ENCODE assay signal across 24 cellular contexts in the genomic region with DNA sequence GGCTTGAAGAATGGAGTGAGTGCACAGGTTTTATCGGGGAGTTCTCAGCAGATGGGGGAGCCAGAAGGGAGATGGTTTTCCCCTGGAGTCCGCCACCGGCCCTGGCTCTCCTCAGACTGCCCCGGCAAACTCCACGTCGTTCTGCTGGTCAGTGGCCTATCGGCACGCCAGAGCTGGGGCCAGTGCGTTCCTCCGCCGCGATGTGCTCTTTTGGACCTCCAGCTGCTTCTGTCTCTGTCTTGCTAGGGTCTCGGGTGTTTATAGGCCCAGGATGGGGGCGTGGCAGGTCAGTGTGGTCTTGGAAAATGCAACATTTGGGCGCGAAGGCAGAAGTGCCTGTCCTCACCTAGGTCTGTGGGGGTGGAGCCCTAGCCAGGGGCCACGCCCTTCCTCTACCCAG. TPM values are rescaled to one million over a fixed set of nuclear protein-coding genes. Genes with fewer than 3 reads are reported as not detected.
"Had no signal": no experiment of that assay in that cellular context is flagged by ENCODE, and none has a peak within 500 bp of the region (broad histone marks: within the 10 kb centered on the region; RNA-seq: fewer than 3 reads in every experiment).

No MANE protein-coding gene starts in this region.

- FAIRE-seq: kidney had no signal

- H3K27me3 ChIP-seq: gastrocnemius medialis, right atrium auricular region, spleen, suprapubic skin, transverse colon, upper lobe of right lung, uterus had no signal

- H3K4me1 ChIP-seq: prostate gland, upper lobe of right lung, uterus had no signal

- H3K36me3 ChIP-seq: gastrocnemius medialis, prostate gland, right atrium auricular region, spleen, suprapubic skin, transverse colon, upper lobe of right lung, uterus had no signal

- H3K4me3 ChIP-seq: gastrocnemius medialis, prostate gland, right atrium auricular region, skin epidermis, spleen, suprapubic skin, transverse colon, upper lobe of right lung, uterus had no signal

- DNase-seq: cortex of kidney; effector CD8-positive, alpha-beta T cell; endodermal cell; foreskin fibroblast; gastrocnemius medialis; head of caudate nucleus; kidney; mammary epithelial cell; naive thymus-derived CD8-positive, alpha-beta T cell; nephron progenitor cell; nucleus accumbens; spleen; stimulated activated CD4-positive, alpha-beta T cell treated with anti-CD3 and anti-CD28 coated beads, Interleukin-4, amount 100 ng/mL, for 4 hours; stimulated activated naive CD4-positive, alpha-beta T cell; stimulated activated naive CD8-positive, alpha-beta T cell treated with anti-CD3 and anti-CD28 coated beads, Interleukin-15, amount 100 ng/mL, for 72 hours; transverse colon; upper lobe of right lung; uterus had no signal

- H3K27ac ChIP-seq: epithelial cell of prostate, gastrocnemius medialis, prostate gland, right atrium auricular region, skin epidermis, suprapubic skin, transverse colon, upper lobe of right lung, uterus had no signal

- H3K9me3 ChIP-seq: gastrocnemius medialis, prostate gland, right atrium auricular region, spleen, suprapubic skin, transverse colon, upper lobe of right lung, uterus had no signal

RNA-seq across cellular contexts. Expression of a gene that starts 53.0 kb away (rescaled TPM):
- total RNA-seq: osteocyte, right atrium auricular region, uterus had no signal
